1 cellular context compared by ENCODE assay signal in the genomic region with DNA sequence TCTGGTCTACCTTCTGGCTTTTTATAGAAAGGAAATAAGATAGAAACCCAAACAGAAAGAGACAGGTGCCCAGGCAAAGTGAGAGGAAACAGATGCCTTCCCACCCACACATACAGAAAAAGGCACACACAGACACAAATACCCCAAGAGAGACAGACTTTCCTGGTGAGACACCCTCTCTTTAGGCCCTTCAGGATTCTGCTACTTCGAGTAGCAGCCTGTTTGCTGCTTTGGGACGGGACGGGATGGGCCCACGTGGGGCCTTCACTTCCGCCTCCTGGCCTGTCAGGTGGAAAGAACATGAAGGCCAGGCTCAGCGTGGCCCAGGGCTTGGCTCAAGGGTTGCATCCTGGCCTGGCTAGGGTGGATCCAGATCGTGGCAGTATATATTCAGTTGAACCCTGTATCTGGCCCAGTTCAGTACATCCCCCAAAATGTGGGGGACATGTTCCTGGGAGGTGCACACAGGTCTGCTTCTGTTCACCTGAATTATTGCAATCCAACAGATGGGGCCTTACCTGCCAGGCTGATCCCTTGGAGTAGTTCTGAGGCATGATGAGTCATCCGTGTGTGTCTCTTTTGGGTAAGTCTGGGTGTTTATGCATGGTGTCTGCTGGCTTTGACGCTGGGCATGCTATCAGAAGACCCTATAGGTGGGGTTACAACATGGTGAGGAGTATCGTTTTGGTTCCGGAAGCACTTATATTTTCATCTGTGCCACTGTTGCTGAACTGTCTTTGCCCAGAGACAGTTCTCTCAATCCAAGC.
TF ChIP-seq lines count a peak whose summit lies in the region.

No MANE protein-coding gene starts in this region.

TF ChIP-seq in GM12878, 131 proteins besides CTCF, POLR2A, EP300 and RAD21:
- no peak for TF ChIP-seq IKZF2 (IDR thresholded peaks at IDR 0.05)
- no peak for TF ChIP-seq WRNIP1 (IDR thresholded peaks at IDR 0.05; ENCODE audit: borderline replicate concordance, low read depth, low read length)
- TF ChIP-seq EGR1 (IDR thresholded peaks at IDR 0.05; ENCODE audit: borderline replicate concordance in 1 of 2, low read depth in 2 of 2, low read length in 2 of 2) = 0 out of 3 replicates have a peak, but pooled peaks of 1 of the 2 experiments have one; percentile 31
- TF ChIP-seq SIX5 (IDR thresholded peaks at IDR 0.05; ENCODE audit: low read depth, low read length, severe bottlenecking) = no peak
- 0 out of 2 replicates have a peak, but pooled peaks have one; percentile 33 for TF ChIP-seq POLR2AphosphoS5 (IDR thresholded peaks at IDR 0.05; ENCODE audit: low read length)
- TF ChIP-seq, protein P1, sequence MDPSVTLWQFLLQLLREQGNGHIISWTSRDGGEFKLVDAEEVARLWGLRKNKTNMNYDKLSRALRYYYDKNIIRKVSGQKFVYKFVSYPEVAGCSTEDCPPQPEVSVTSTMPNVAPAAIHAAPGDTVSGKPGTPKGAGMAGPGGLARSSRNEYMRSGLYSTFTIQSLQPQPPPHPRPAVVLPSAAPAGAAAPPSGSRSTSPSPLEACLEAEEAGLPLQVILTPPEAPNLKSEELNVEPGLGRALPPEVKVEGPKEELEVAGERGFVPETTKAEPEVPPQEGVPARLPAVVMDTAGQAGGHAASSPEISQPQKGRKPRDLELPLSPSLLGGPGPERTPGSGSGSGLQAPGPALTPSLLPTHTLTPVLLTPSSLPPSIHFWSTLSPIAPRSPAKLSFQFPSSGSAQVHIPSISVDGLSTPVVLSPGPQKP (IDR thresholded peaks at IDR 0.05; ENCODE audit: low read depth, low read length) = 0 out of 2 replicates have a peak, but pooled peaks have one; percentile 24
- TF ChIP-seq SRF (IDR thresholded peaks at IDR 0.05; ENCODE audit: low read depth in 2 of 2, low read length in 2 of 2) = peak in 1 of 2 experiments; percentile 31; a peak in 1 of 4 replicates
- no peak for TF ChIP-seq SUPT20H (IDR thresholded peaks at IDR 0.05; ENCODE audit: borderline replicate concordance, control insufficient read depth, low read depth, low read length)
- TF ChIP-seq, protein P2, sequence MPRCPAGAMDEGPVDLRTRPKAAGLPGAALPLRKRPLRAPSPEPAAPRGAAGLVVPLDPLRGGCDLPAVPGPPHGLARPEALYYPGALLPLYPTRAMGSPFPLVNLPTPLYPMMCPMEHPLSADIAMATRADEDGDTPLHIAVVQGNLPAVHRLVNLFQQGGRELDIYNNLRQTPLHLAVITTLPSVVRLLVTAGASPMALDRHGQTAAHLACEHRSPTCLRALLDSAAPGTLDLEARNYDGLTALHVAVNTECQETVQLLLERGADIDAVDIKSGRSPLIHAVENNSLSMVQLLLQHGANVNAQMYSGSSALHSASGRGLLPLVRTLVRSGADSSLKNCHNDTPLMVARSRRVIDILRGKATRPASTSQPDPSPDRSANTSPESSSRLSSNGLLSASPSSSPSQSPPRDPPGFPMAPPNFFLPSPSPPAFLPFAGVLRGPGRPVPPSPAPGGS (IDR thresholded peaks at IDR 0.05; ENCODE audit: borderline replicate concordance, insufficient read depth, low read depth, low read length, poor library complexity, severe bottlenecking) = no peak
- TF ChIP-seq ETV6 (conservative IDR thresholded peaks at IDR 0.05 in 1 of 2, IDR thresholded peaks at IDR 0.05 in 1 of 2; ENCODE audit: borderline replicate concordance in 1 of 2, low read depth in 1 of 2) = peak in 1 of 2 experiments; percentile 60; a peak in 2 of 4 replicates
- peak; percentile 65; the same call in 1 of the 2 replicates for TF ChIP-seq TCF3 (IDR thresholded peaks at IDR 0.05; ENCODE audit: borderline replicate concordance, insufficient read depth, low read depth, low read length)
- TF ChIP-seq, protein P3, sequence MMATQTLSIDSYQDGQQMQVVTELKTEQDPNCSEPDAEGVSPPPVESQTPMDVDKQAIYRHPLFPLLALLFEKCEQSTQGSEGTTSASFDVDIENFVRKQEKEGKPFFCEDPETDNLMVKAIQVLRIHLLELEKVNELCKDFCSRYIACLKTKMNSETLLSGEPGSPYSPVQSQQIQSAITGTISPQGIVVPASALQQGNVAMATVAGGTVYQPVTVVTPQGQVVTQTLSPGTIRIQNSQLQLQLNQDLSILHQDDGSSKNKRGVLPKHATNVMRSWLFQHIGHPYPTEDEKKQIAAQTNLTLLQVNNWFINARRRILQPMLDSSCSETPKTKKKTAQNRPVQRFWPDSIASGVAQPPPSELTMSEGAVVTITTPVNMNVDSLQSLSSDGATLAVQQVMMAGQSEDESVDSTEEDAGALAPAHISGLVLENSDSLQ (IDR thresholded peaks at IDR 0.05) = no peak
- TF ChIP-seq MEF2B (IDR thresholded peaks at IDR 0.05; ENCODE audit: partially characterized antibody, poor library complexity, severe bottlenecking) = no peak
- TF ChIP-seq, protein P4, sequence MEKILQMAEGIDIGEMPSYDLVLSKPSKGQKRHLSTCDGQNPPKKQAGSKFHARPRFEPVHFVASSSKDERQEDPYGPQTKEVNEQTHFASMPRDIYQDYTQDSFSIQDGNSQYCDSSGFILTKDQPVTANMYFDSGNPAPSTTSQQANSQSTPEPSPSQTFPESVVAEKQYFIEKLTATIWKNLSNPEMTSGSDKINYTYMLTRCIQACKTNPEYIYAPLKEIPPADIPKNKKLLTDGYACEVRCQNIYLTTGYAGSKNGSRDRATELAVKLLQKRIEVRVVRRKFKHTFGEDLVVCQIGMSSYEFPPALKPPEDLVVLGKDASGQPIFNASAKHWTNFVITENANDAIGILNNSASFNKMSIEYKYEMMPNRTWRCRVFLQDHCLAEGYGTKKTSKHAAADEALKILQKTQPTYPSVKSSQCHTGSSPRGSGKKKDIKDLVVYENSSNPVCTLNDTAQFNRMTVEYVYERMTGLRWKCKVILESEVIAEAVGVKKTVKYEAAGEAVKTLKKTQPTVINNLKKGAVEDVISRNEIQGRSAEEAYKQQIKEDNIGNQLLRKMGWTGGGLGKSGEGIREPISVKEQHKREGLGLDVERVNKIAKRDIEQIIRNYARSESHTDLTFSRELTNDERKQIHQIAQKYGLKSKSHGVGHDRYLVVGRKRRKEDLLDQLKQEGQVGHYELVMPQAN (conservative IDR thresholded peaks at IDR 0.05) = no peak
- peak; percentile 57; the same call in 1 of the 2 replicates for TF ChIP-seq TCF12 (IDR thresholded peaks at IDR 0.05; ENCODE audit: low read depth, low read length)
- TF ChIP-seq ZNF217 (IDR thresholded peaks at IDR 0.05) = no peak
- 0 out of 2 replicates have a peak, but pooled peaks have one; percentile 22 for TF ChIP-seq NFIC (IDR thresholded peaks at IDR 0.05; ENCODE audit: low read depth, low read length)
- no peak for TF ChIP-seq NR2F1 (conservative IDR thresholded peaks at IDR 0.05)
TF ChIP-seq in GM12878: peak in this region for 8.
